Comparison of ENCODE assay signal across 29 cellular contexts in genomic region chr9:123722378-123722777, GRCh38.
"Had no signal": no experiment of that assay in that cellular context is flagged by ENCODE, and none has a peak within 500 bp of the region (broad histone marks: within the 10 kb centered on the region; RNA-seq: fewer than 3 reads in every experiment).

No MANE protein-coding gene starts in this region.

- H3K4me3 ChIP-seq: colonic mucosa, esophagus squamous epithelium, heart right ventricle, mucosa of descending colon, psoas muscle, skin epidermis, thoracic aorta, tibial nerve, upper lobe of left lung had no signal

- ATAC-seq: heart right ventricle; mucosa of descending colon; psoas muscle; right cardiac atrium; stimulated activated naive B cell treated with anti-CD40 and anti-IgM and Interleukin-4, amounts not matched to agents 10 μg/mL and 1 μg/mL and 100 μg/mL, for 72 hours had no signal

- H3K27me3 ChIP-seq: colonic mucosa, esophagus squamous epithelium, heart right ventricle, tibial nerve, upper lobe of left lung had no signal

- H3K36me3 ChIP-seq: colonic mucosa, heart right ventricle, thoracic aorta, upper lobe of left lung had no signal

- H3K27ac ChIP-seq: colonic mucosa, esophagus squamous epithelium, heart right ventricle, psoas muscle, skin epidermis, thoracic aorta, tibial nerve, upper lobe of left lung had no signal

- H3K27me3 Mint-ChIP-seq: naive B cell; stimulated activated naive B cell treated with anti-CD40 and anti-IgM and Interleukin-4, amounts not matched to agents 10 μg/mL and 1 μg/mL and 100 μg/mL, for 72 hours; stimulated activated naive CD8-positive, alpha-beta T cell treated with anti-CD3 and anti-CD28 coated beads, Interleukin-15, Interleukin-2, amounts not matched to agents 100 ng/mL and 50 ng/mL, for 24 hours had no signal

- H3K4me1 ChIP-seq: colonic mucosa, psoas muscle, tibial nerve, upper lobe of left lung had no signal

- H3K9me3 ChIP-seq: colonic mucosa, psoas muscle, thoracic aorta had no signal

- DNase-seq: colonic mucosa; dermis blood vessel endothelial cell; effector memory CD4-positive, alpha-beta T cell; erythroblast; esophagus squamous epithelium; foreskin melanocyte; glutamatergic neuron; heart right ventricle; hippocampal formation; immature natural killer cell; islet precursor cell; kidney glomerular epithelial cell; mesenchymal stem cell; mucosa of descending colon; naive B cell; nephron progenitor cell; nucleus accumbens; posterior cingulate gyrus; psoas muscle; right cardiac atrium; stimulated activated CD4-positive, alpha-beta T cell treated with anti-CD3 and anti-CD28 coated beads, Interleukin-15, amount 100 ng/mL, for 24 hours; stimulated activated CD4-positive, alpha-beta T cell treated with anti-CD3 and anti-CD28 coated beads, Interleukin-2, amount 100 ng/mL, for 48 hours; stimulated activated naive B cell treated with anti-CD40 and anti-IgM and Interleukin-4, amounts not matched to agents 10 μg/mL and 1 μg/mL and 100 μg/mL, for 72 hours; upper lobe of left lung had no signal

- H3K27ac Mint-ChIP-seq: immature natural killer cell; mesothelial cell of epicardium; nephron progenitor cell; stimulated activated naive B cell treated with anti-CD40 and anti-IgM and Interleukin-4, amounts not matched to agents 10 μg/mL and 1 μg/mL and 100 μg/mL, for 72 hours; stimulated activated naive CD8-positive, alpha-beta T cell treated with anti-CD3 and anti-CD28 coated beads, Interleukin-15, Interleukin-2, amounts not matched to agents 100 ng/mL and 50 ng/mL, for 24 hours had no signal

- H3K4me1 Mint-ChIP-seq: mesothelial cell of epicardium had no signal

- H3K4me3 Mint-ChIP-seq: immature natural killer cell; mesothelial cell of epicardium; naive B cell; nephron progenitor cell; stimulated activated naive B cell treated with anti-CD40 and anti-IgM and Interleukin-4, amounts not matched to agents 10 μg/mL and 1 μg/mL and 100 μg/mL, for 72 hours; stimulated activated naive CD8-positive, alpha-beta T cell treated with anti-CD3 and anti-CD28 coated beads, Interleukin-15, Interleukin-2, amounts not matched to agents 100 ng/mL and 50 ng/mL, for 24 hours had no signal
